ENCODE assay signal across 11 cellular contexts in the genomic region with DNA sequence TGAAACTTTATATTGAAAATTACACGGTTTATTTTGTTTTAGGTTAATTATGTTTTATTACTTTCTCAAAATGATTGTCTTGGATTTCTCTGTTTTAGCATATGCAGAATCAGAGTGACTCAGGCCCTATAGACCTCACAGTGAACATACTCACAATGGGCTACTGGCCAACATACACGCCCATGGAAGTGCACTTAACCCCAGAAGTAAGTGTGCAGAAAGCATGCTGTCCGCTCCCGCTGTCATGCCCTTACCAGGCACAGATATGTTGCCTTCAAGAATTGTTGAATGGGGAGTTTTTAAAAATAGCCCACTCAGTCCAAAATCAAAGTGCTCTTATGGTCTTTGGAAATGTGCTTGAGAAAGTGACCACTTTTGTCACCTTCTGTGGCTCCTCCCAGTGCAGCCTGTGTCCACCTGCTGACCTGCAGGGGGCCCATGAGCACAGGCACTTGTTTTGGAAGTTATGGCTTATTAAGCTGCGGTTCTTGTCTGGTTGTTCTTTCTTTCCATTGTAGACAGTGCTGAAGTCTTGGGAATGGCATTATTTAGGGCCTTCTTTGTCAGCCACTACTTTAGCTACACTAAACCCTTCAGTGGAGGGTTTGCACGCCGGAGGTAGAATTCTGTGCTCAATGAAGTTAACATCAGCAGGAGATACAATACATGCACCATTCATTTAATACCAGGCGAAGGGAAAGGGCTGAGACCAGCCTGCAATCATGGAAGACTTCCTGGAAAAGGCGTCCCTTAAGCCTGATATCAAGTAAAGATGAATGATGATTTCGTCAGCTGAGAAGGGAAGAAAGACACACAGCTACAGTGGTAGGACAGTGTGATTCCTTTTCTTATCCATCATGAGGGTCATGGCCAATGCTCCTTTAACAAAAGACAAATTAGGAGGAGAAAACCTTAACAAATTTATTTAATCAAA. TPM values are rescaled to one million over a fixed set of nuclear protein-coding genes. Genes with fewer than 3 reads are reported as not detected.
DNase-seq lines count a peak whose midpoint lies in the region; ATAC-seq and TF ChIP-seq lines count a peak whose summit lies in the region.
"Had no signal": no experiment of that assay in that cellular context is flagged by ENCODE, and none has a peak within 500 bp of the region (broad histone marks: within the 10 kb centered on the region; RNA-seq: fewer than 3 reads in every experiment).

No MANE protein-coding gene starts in this region.

- no peak overlapping the region for H3K27ac ChIP-seq in RWPE2 (ENCODE audit: poor library complexity, severe bottlenecking)

- H3K36me3 Mint-ChIP-seq in progenitor cell of endocrine pancreas (ENCODE audit: insufficient read depth), result peaks cover 43% of the 10 kb centered on the region
- peaks cover 12 to 16% of the 10 kb centered on the region in 2 donors for H3K36me3 Mint-ChIP-seq in activated naive CD4-positive, alpha-beta T cell treated with anti-CD3 and anti-CD28 coated beads, Interleukin-2, amount 50 U/mL, for 72 hours

- H3K9me3 Mint-ChIP-seq in progenitor cell of endocrine pancreas (ENCODE audit: low read depth), result peaks cover 4% of the 10 kb centered on the region
- no peaks in the 10 kb centered on the region for H3K9me3 Mint-ChIP-seq in activated naive CD4-positive, alpha-beta T cell treated with anti-CD3 and anti-CD28 coated beads, Interleukin-2, amount 50 U/mL, for 72 hours
- H3K9me3 Mint-ChIP-seq: naive B cell had no signal

- ATAC-seq in RWPE2 (ENCODE audit: low read depth) (no peak), HG02970 (IDR thresholded peaks at IDR 0.05; ENCODE audit: low FRiP score, unreplicated experiment) (no peak)
- no peak for ATAC-seq in activated naive CD4-positive, alpha-beta T cell treated with anti-CD3 and anti-CD28 coated beads, Interleukin-2, amount 50 U/mL, for 72 hours

- H3K9me3 ChIP-seq in RWPE2 (ENCODE audit: severe bottlenecking), result no peaks in the 10 kb centered on the region

- H3K36me3 ChIP-seq in RWPE2 (ENCODE audit: low read depth), result peaks cover 92% of the 10 kb centered on the region

- no peak for DNase-seq in RWPE2 (ENCODE audit: low spot score)
- no peak for DNase-seq in fibroblast of villous mesenchyme (ENCODE audit: low read depth)
- DNase-seq in progenitor cell of endocrine pancreas (ENCODE audit: low spot score, unreplicated experiment), result no peak
- DNase-seq in ureter (ENCODE audit: low spot score), result no peak
- no peak for DNase-seq in 8988T
- no peak for DNase-seq in activated naive CD4-positive, alpha-beta T cell treated with anti-CD3 and anti-CD28 coated beads, Interleukin-2, amount 50 U/mL, for 72 hours (ENCODE audit: low spot score in 2 of 2)
- DNase-seq: head of caudate nucleus; naive B cell; stimulated activated naive CD4-positive, alpha-beta T cell treated with Interleukin-2 at 50 U/mL for 16 hours had no signal

- H3K4me1 ChIP-seq in RWPE2 (ENCODE audit: insufficient read depth, poor library complexity, severe bottlenecking), result no peaks in the 10 kb centered on the region

- no peaks in the 10 kb centered on the region for H3K27me3 ChIP-seq in RWPE2 (ENCODE audit: insufficient read depth, poor library complexity, severe bottlenecking)

- H3K27me3 Mint-ChIP-seq in progenitor cell of endocrine pancreas, result no peaks in the 10 kb centered on the region
- H3K27me3 Mint-ChIP-seq: naive B cell had no signal

- H3K4me3 Mint-ChIP-seq in progenitor cell of endocrine pancreas (ENCODE audit: low read depth), result no peak overlapping the region
- H3K4me3 Mint-ChIP-seq: naive B cell had no signal

- peak overlapping the region; percentile 16 for H3K27ac Mint-ChIP-seq in progenitor cell of endocrine pancreas
- H3K27ac Mint-ChIP-seq in activated naive CD4-positive, alpha-beta T cell treated with anti-CD3 and anti-CD28 coated beads, Interleukin-2, amount 50 U/mL, for 72 hours, result peak overlapping the region in 1 of 2 donors; percentile 24
- H3K27ac Mint-ChIP-seq: naive B cell had no signal

- TF ChIP-seq CTCF in GM12873 (IDR thresholded peaks at IDR 0.05; ENCODE audit: insufficient read depth, low read depth, low read length, missing control alignments) (peak; percentile 19), RWPE2 (IDR thresholded peaks at IDR 0.05; ENCODE audit: poor library complexity, severe bottlenecking) (peak; percentile 12), fibroblast of villous mesenchyme (IDR thresholded peaks at IDR 0.05; ENCODE audit: insufficient read depth, low read depth, low read length) (peak; percentile 25), progenitor cell of endocrine pancreas (IDR thresholded peaks at IDR 0.05; ENCODE audit: unreplicated experiment) (peak; percentile 50)

- no peak overlapping the region for H3K4me3 ChIP-seq in RWPE2 (ENCODE audit: severe bottlenecking)
- H3K4me3 ChIP-seq in fibroblast of villous mesenchyme (ENCODE audit: low read depth, low read length), result no peak overlapping the region

- peaks cover 6% of the 10 kb centered on the region for H3K4me1 Mint-ChIP-seq in progenitor cell of endocrine pancreas (ENCODE audit: low read depth)
- H3K4me1 Mint-ChIP-seq: naive B cell had no signal

RNA-seq across cellular contexts. Expression of a gene that starts 36.7 kb away (rescaled TPM):
- total RNA-seq in fibroblast of villous mesenchyme (114 and 132 TPM in 2 replicates), progenitor cell of endocrine pancreas (75.8 and 77.1 TPM in 2 replicates), ureter (86.8 TPM)
- total RNA-seq in activated naive CD4-positive, alpha-beta T cell treated with anti-CD3 and anti-CD28 coated beads, Interleukin-2, amount 50 U/mL, for 72 hours, result 10 to 100 TPM; 59.7 to 87.1 TPM

RNA-seq across cellular contexts. Expression of a gene that starts 37.7 kb away (rescaled TPM):
- 54.8 and 83.8 TPM in 2 replicates for total RNA-seq in fibroblast of villous mesenchyme
- 52.1 and 58.7 TPM in 2 replicates for total RNA-seq in progenitor cell of endocrine pancreas
- 48.7 TPM for total RNA-seq in ureter
- 10 to 100 TPM; 39.9 to 71.3 TPM for total RNA-seq in activated naive CD4-positive, alpha-beta T cell treated with anti-CD3 and anti-CD28 coated beads, Interleukin-2, amount 50 U/mL, for 72 hours

RNA-seq across cellular contexts. Expression of a gene that starts 50.9 kb away (rescaled TPM):
- total RNA-seq in fibroblast of villous mesenchyme, result 101 and 110 TPM in 2 replicates
- 107 and 111 TPM in 2 replicates for total RNA-seq in progenitor cell of endocrine pancreas
- total RNA-seq in ureter, result 223 TPM
- 10 to 100 TPM; 43.5 to 68.6 TPM for total RNA-seq in activated naive CD4-positive, alpha-beta T cell treated with anti-CD3 and anti-CD28 coated beads, Interleukin-2, amount 50 U/mL, for 72 hours
